In the genomic region with DNA sequence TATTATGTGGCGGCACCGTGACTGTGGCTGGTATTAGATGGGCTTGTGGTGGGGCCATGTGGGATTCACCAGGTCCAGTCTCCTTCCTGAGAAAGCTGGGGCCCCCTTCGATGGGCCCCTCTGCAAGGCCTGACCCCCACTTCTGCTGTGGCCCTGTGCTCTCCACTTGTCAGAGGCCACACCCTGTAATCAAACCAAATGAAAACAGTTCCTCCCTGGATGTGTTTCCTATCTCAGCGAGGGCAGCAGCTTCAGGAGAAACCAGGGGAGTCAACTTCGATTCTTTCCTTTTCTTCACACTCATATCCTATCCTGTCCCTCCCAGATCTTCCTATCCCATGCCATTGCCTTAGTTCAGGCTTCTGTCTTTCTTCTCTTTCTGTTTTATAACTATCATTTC, we compare ENCODE assay signal across 22 cellular contexts. TPM values are rescaled to one million over a fixed set of nuclear protein-coding genes. Genes with fewer than 3 reads are reported as not detected.
"Had no signal": no experiment of that assay in that cellular context is flagged by ENCODE, and none has a peak within 500 bp of the region (broad histone marks: within the 10 kb centered on the region; RNA-seq: fewer than 3 reads in every experiment).

No MANE protein-coding gene starts in this region.

- H3K4me3 ChIP-seq: adrenal gland, esophagus muscularis mucosa, lower lobe of right lung, neural progenitor cell, pancreas, SK-N-MC, tibial nerve had no signal

- H3K4me2 ChIP-seq: neural progenitor cell had no signal

- H3K9me3 ChIP-seq: adrenal gland, esophagus muscularis mucosa, lower lobe of right lung, pancreas, tibial nerve had no signal

- H3K27me3 ChIP-seq: adrenal gland, esophagus muscularis mucosa, neural progenitor cell, pancreas, tibial nerve had no signal

- H3K4me1 ChIP-seq: adrenal gland, esophagus muscularis mucosa, lower lobe of right lung, neural progenitor cell, pancreas had no signal

- H3K4me3 Mint-ChIP-seq: immature natural killer cell; neural progenitor cell; T-helper 1 cell treated with Interleukin-12 subunit alpha and Interleukin-12 subunit beta and Interleukin-4 antibody, amounts not matched to agents 30 μg/mL and 1 μg/mL, for 36 hours had no signal

- H3K9me3 Mint-ChIP-seq: activated T-helper 2 cell treated with anti-CD3 and anti-CD28 coated beads, Interferon-gamma antibody, Interleukin-2, Interleukin-4, amounts not matched to agents 10 μg/mL and 5 μg/mL and 100 μg/mL, durations not matched to agents 14 hours and 24 hours and 36 hours; immature natural killer cell; naive B cell; neural progenitor cell; T-helper 1 cell treated with Interleukin-12 subunit alpha and Interleukin-12 subunit beta and Interleukin-4 antibody, amounts not matched to agents 30 μg/mL and 1 μg/mL, for 36 hours had no signal

- H3K36me3 ChIP-seq: adrenal gland, esophagus muscularis mucosa, lower lobe of right lung, neural progenitor cell, pancreas, tibial nerve had no signal

- H3K27ac ChIP-seq: adrenal gland, esophagus muscularis mucosa, lower lobe of right lung, neural progenitor cell, pancreas, VCaP had no signal

- DNase-seq: activated CD4-positive, alpha-beta T cell treated with anti-CD3 and anti-CD28 coated beads for 1 hour; activated CD4-positive, alpha-beta T cell treated with anti-CD3 and anti-CD28 coated beads, Interleukin-2, amount 50 U/mL, for 4 hours; activated naive CD4-positive, alpha-beta T cell treated with anti-CD3 and anti-CD28 coated beads, Interleukin-2, amount 50 U/mL, for 16 hours; activated T-cell treated with anti-CD3 and anti-CD28 coated beads, Interleukin-2, amount 50 U/mL, for 1 hour; adrenal gland; caudate nucleus; head of caudate nucleus; immature natural killer cell; lower lobe of right lung; midbrain; naive B cell; pancreas; stimulated activated CD4-positive, alpha-beta T cell treated with anti-CD3 and anti-CD28 coated beads, Interleukin-4, amount 100 ng/mL, for 1 hour; stimulated activated naive CD4-positive, alpha-beta T cell had no signal

- H3K9ac ChIP-seq: neural progenitor cell had no signal

- H3K36me3 Mint-ChIP-seq: immature natural killer cell, naive B cell, neural progenitor cell had no signal

- H3K4me1 Mint-ChIP-seq: immature natural killer cell, naive B cell had no signal

- H3K27ac Mint-ChIP-seq: activated T-helper 2 cell treated with anti-CD3 and anti-CD28 coated beads, Interferon-gamma antibody, Interleukin-2, Interleukin-4, amounts not matched to agents 10 μg/mL and 5 μg/mL and 100 μg/mL, durations not matched to agents 14 hours and 24 hours and 36 hours; immature natural killer cell; neural progenitor cell; T-helper 1 cell treated with Interleukin-12 subunit alpha and Interleukin-12 subunit beta and Interleukin-4 antibody, amounts not matched to agents 30 μg/mL and 1 μg/mL, for 36 hours had no signal

RNA-seq across cellular contexts. Expression of gene INSC, which starts 43.0 kb away (rescaled TPM):
- total RNA-seq: subcutaneous adipose tissue had no signal
